In genomic region chr20:3510110-3510509, GRCh38 we compare ENCODE assay signal across 16 cellular contexts.
"Had no signal": no experiment of that assay in that cellular context is flagged by ENCODE, and none has a peak within 500 bp of the region (broad histone marks: within the 10 kb centered on the region; RNA-seq: fewer than 3 reads in every experiment).

No MANE protein-coding gene starts in this region.

- H3K9me3 ChIP-seq: upper lobe of right lung had no signal

- H3K9ac ChIP-seq: parathyroid adenoma had no signal

- H3K4me3 ChIP-seq: dorsolateral prefrontal cortex, lung, SK-N-MC, upper lobe of right lung had no signal

- H3K27ac ChIP-seq: dorsolateral prefrontal cortex, parathyroid adenoma, SK-N-MC, upper lobe of right lung had no signal

- H3K27me3 ChIP-seq: dorsolateral prefrontal cortex, upper lobe of right lung had no signal

- ATAC-seq: activated naive CD8-positive, alpha-beta T cell treated with anti-CD3 and anti-CD28 coated beads, Interleukin-2, amount 50 U/mL, for 24 hours; stimulated activated naive CD8-positive, alpha-beta T cell treated with anti-CD3 and anti-CD28 coated beads, Interleukin-15, Interleukin-2, amounts not matched to agents 100 U/mL and 50 U/mL, for 24 hours; upper lobe of right lung had no signal

- H2AFZ ChIP-seq: parathyroid adenoma had no signal

- DNase-seq: activated CD4-positive, alpha-beta T cell treated with anti-CD3 and anti-CD28 coated beads, Interleukin-2, amount 50 U/mL, for 4 hours; activated CD4-positive, CD25-positive, alpha-beta regulatory T cell treated with anti-CD3 and anti-CD28 coated beads, Interleukin-2, amount 50 U/mL, for 72 hours; activated naive CD4-positive, alpha-beta T cell; activated naive CD8-positive, alpha-beta T cell treated with anti-CD3 and anti-CD28 coated beads, Interleukin-2, amount 50 U/mL, for 24 hours; activated T-cell treated with anti-CD3 and anti-CD28 coated beads for 4 hours; dorsolateral prefrontal cortex; endodermal cell; kidney glomerular epithelial cell; stimulated activated CD4-positive, alpha-beta T cell treated with anti-CD3 and anti-CD28 coated beads, Interleukin-4, amount 100 ng/mL, for 4 hours; stimulated activated CD8-positive, alpha-beta memory T cell treated with anti-CD3 and anti-CD28 coated beads, Interleukin-4, amount 100 ng/mL, for 48 hours; stimulated activated naive CD8-positive, alpha-beta T cell treated with anti-CD3 and anti-CD28 coated beads, Interleukin-15, Interleukin-2, amounts not matched to agents 100 U/mL and 50 U/mL, for 24 hours; T-helper 9 cell; upper lobe of right lung had no signal

- H3K36me3 ChIP-seq: upper lobe of right lung had no signal

- H3K79me2 ChIP-seq: parathyroid adenoma had no signal

- H3K4me1 ChIP-seq: parathyroid adenoma, upper lobe of right lung had no signal
